23 cellular contexts compared by ENCODE assay signal in the genomic region with DNA sequence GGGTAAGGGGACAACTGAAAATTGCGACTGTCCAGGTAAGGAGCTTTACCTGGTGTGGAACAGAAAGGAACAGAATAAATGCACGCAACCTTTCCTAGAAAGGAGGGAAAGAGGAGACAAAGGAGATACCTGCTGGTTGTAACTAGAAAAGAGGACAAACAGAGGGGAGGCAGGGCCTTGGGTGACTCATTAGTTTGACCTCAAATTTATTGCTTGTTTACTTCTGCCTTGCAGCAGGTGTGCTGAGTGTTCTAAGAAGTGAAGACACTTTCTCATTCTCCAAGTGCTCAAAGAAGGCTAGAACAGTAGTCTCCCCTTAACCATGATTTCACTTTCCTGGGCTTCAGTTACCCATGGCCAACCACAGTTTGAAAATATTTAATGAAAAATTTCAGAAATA.
"Had no signal": no experiment of that assay in that cellular context is flagged by ENCODE, and none has a peak within 500 bp of the region (broad histone marks: within the 10 kb centered on the region; RNA-seq: fewer than 3 reads in every experiment).

No MANE protein-coding gene starts in this region.

- H3K27ac ChIP-seq: brain microvascular endothelial cell, VCaP had no signal

- H3K27me3 ChIP-seq: brain microvascular endothelial cell had no signal

- DNase-seq: activated CD4-positive, alpha-beta memory T cell treated with anti-CD3 and anti-CD28 coated beads for 36 hours; activated CD4-positive, alpha-beta T cell treated with anti-CD3 and anti-CD28 coated beads, Interleukin-2, amount 10 ng/mL, durations not matched to agents 7 days and 5 days; activated CD4-positive, CD25-positive, alpha-beta regulatory T cell; activated CD8-positive, alpha-beta memory T cell treated with anti-CD3 and anti-CD28 coated beads for 24 hours; activated gamma-delta T cell; activated naive CD4-positive, alpha-beta T cell treated with anti-CD3 and anti-CD28 coated beads for 36 hours; activated T-cell treated with anti-CD3 and anti-CD28 coated beads for 4 hours; activated T-cell treated with anti-CD3 and anti-CD28 coated beads, Interleukin-2, amount 50 U/mL, for 48 hours; amygdala; brain microvascular endothelial cell; caudate nucleus; KG1; NCI-H1105 treated with DMSO at 0.1 percent for 48 hours; NCI-H1436 treated with DMSO at 0.1 percent for 48 hours; NCI-H187; NCI-H2081; NCI-H446; NCI-H524; SIG-M5; T-cell; T-helper 2 cell; T1000 had no signal

- H3K36me3 ChIP-seq: brain microvascular endothelial cell had no signal
